In genomic region chr14:24271134-24271833, GRCh38 we compare ENCODE assay signal across 8 cellular contexts. TPM values are rescaled to one million over a fixed set of nuclear protein-coding genes. Genes with fewer than 3 reads are reported as not detected.
DNase-seq lines count a peak whose midpoint lies in the region; ATAC-seq and TF ChIP-seq lines count a peak whose summit lies in the region.

Gene RABGGTA (minus strand): TSS chr14:24271597. CDS start chr14:24271115, 482 bp downstream.

- peak within 1 kb of the TSS; percentile 77 for H3K4me3 Mint-ChIP-seq in GM23338
- H3K4me3 Mint-ChIP-seq in activated T-helper 2 cell treated with anti-CD3 and anti-CD28 coated beads, Interferon-gamma antibody, Interleukin-2, Interleukin-4, amounts not matched to agents 10 μg/mL and 5 μg/mL and 100 μg/mL, durations not matched to agents 14 hours and 24 hours and 36 hours (ENCODE audit: low read depth): peak within 1 kb of the TSS; percentile 86
- peak within 1 kb of the TSS; percentile 87 for H3K4me3 Mint-ChIP-seq in nephron progenitor cell
- H3K4me3 Mint-ChIP-seq in stimulated activated naive CD8-positive, alpha-beta T cell treated with anti-CD3 and anti-CD28 coated beads, Interleukin-15, amount 100 ng/mL, for 72 hours: peak within 1 kb of the TSS; percentile 89 to 92

- peaks cover 11% of the 10 kb centered on the region; the same call in 1 of the 2 replicates for H3F3A ChIP-seq in GM23338 (replicated peaks; ENCODE audit: low read depth)

- peak within 1 kb of the TSS; percentile 84 for H3K4me2 ChIP-seq in GM23338

- H3K4me1 Mint-ChIP-seq in GM23338: peaks cover 22% of the 10 kb centered on the region
- peaks cover 30% of the 10 kb centered on the region for H3K4me1 Mint-ChIP-seq in activated T-helper 2 cell treated with anti-CD3 and anti-CD28 coated beads, Interferon-gamma antibody, Interleukin-2, Interleukin-4, amounts not matched to agents 10 μg/mL and 5 μg/mL and 100 μg/mL, durations not matched to agents 14 hours and 24 hours and 36 hours (ENCODE audit: low read depth)
- peaks cover 22% of the 10 kb centered on the region for H3K4me1 Mint-ChIP-seq in nephron progenitor cell
- peaks cover 44% of the 10 kb centered on the region for H3K4me1 Mint-ChIP-seq in stimulated activated naive CD8-positive, alpha-beta T cell treated with anti-CD3 and anti-CD28 coated beads, Interleukin-15, amount 100 ng/mL, for 72 hours

- peak within 1 kb of the TSS; percentile 86 for H3K4me3 ChIP-seq in GM23338
- peak within 1 kb of the TSS; percentile 97 for H3K4me3 ChIP-seq in fibroblast of the aortic adventitia (ENCODE audit: low read depth, low read length)

- H3K36me3 ChIP-seq in GM23338 (ENCODE audit: insufficient read depth): no peaks in the 10 kb centered on the region

- peak within 1 kb of the TSS; percentile 95 for H3K27ac ChIP-seq in GM23338 (ENCODE audit: low read depth)

- no peaks in the 10 kb centered on the region for H3K27me3 ChIP-seq in GM23338 (ENCODE audit: insufficient read depth)

- H3K27ac Mint-ChIP-seq in GM23338: peak within 1 kb of the TSS; percentile 94
- peak within 1 kb of the TSS; percentile 89 for H3K27ac Mint-ChIP-seq in activated T-helper 2 cell treated with anti-CD3 and anti-CD28 coated beads, Interferon-gamma antibody, Interleukin-2, Interleukin-4, amounts not matched to agents 10 μg/mL and 5 μg/mL and 100 μg/mL, durations not matched to agents 14 hours and 24 hours and 36 hours
- peak within 1 kb of the TSS; percentile 89 for H3K27ac Mint-ChIP-seq in nephron progenitor cell
- H3K27ac Mint-ChIP-seq in stimulated activated naive CD8-positive, alpha-beta T cell treated with anti-CD3 and anti-CD28 coated beads, Interleukin-15, amount 100 ng/mL, for 72 hours: peak within 1 kb of the TSS; percentile 81 to 96

- H2AFZ ChIP-seq in GM23338: peak within 1 kb of the TSS; percentile 93

- no peaks in the 10 kb centered on the region; the same call in 1 of the 2 replicates for H3K79me2 ChIP-seq in GM23338 (replicated peaks; ENCODE audit: insufficient read depth)

- peaks cover 16% of the 10 kb centered on the region for H3K4me1 ChIP-seq in GM23338 (ENCODE audit: insufficient read depth)

- peak; percentile 60 to 82 for TF ChIP-seq CTCF in GM23338 (conservative IDR thresholded peaks at IDR 0.05; ENCODE audit: low read depth in 2 of 2)
- peak; percentile 73 for TF ChIP-seq CTCF in fibroblast of the aortic adventitia (IDR thresholded peaks at IDR 0.05; ENCODE audit: insufficient read depth, low read length)
- peak; percentile 54 for TF ChIP-seq CTCF in nephron progenitor cell (IDR thresholded peaks at IDR 0.05)

- DNase-seq in EH (ENCODE audit: low read depth) (peak; percentile 82), GM23338 (ENCODE audit: low spot score) (peak; percentile 94), LHCN-M2 (ENCODE audit: low read depth) (peak; percentile 78), RPMI7951 (ENCODE audit: low read depth) (peak; percentile 82), fibroblast of the aortic adventitia (ENCODE audit: low read depth) (peak; percentile 85), nephron progenitor cell (peak; percentile 91)
- peak; percentile 87 for DNase-seq in activated T-helper 2 cell treated with anti-CD3 and anti-CD28 coated beads, Interferon-gamma antibody, Interleukin-2, Interleukin-4, amounts not matched to agents 10 μg/mL and 5 μg/mL and 100 μg/mL, durations not matched to agents 14 hours and 24 hours and 36 hours (ENCODE audit: low spot score)
- peak; percentile 92 to 95 for DNase-seq in stimulated activated naive CD8-positive, alpha-beta T cell treated with anti-CD3 and anti-CD28 coated beads, Interleukin-15, amount 100 ng/mL, for 72 hours

- no peaks in the 10 kb centered on the region for H3K9me2 ChIP-seq in GM23338 (ENCODE audit: insufficient read depth)

- H3K9me3 Mint-ChIP-seq in GM23338: no peaks in the 10 kb centered on the region; the same call in 2 of the 3 replicates
- no peaks in the 10 kb centered on the region for H3K9me3 Mint-ChIP-seq in activated T-helper 2 cell treated with anti-CD3 and anti-CD28 coated beads, Interferon-gamma antibody, Interleukin-2, Interleukin-4, amounts not matched to agents 10 μg/mL and 5 μg/mL and 100 μg/mL, durations not matched to agents 14 hours and 24 hours and 36 hours
- no peaks in the 10 kb centered on the region for H3K9me3 Mint-ChIP-seq in nephron progenitor cell
- H3K9me3 Mint-ChIP-seq in stimulated activated naive CD8-positive, alpha-beta T cell treated with anti-CD3 and anti-CD28 coated beads, Interleukin-15, amount 100 ng/mL, for 72 hours: no peaks in the 10 kb centered on the region

- H3K36me3 Mint-ChIP-seq in GM23338 (ENCODE audit: low read depth) (peaks cover 6% of the 10 kb centered on the region; the same call in 2 of the 3 replicates), nephron progenitor cell (ENCODE audit: low read depth) (peaks cover 10% of the 10 kb centered on the region)
- H3K36me3 Mint-ChIP-seq in activated T-helper 2 cell treated with anti-CD3 and anti-CD28 coated beads, Interferon-gamma antibody, Interleukin-2, Interleukin-4, amounts not matched to agents 10 μg/mL and 5 μg/mL and 100 μg/mL, durations not matched to agents 14 hours and 24 hours and 36 hours (ENCODE audit: low read depth): peaks cover 22% of the 10 kb centered on the region

- H4K20me1 ChIP-seq in GM23338 (replicated peaks; ENCODE audit: insufficient read depth): no peaks in the 10 kb centered on the region

- intact Hi-C loops in activated T-helper 2 cell treated with anti-CD3 and anti-CD28 coated beads, Interferon-gamma antibody, Interleukin-2, Interleukin-4, amounts not matched to agents 10 μg/mL and 5 μg/mL and 100 μg/mL, durations not matched to agents 14 hours and 24 hours and 36 hours (cut with micrococcal nuclease): loop anchor here (1.0 kb wide), 4 partner anchors 28 to 58 kb away; partner anchors contain the start of genes CHMP4A, DHRS1, GMPR2 and NEDD8

- H3K27me3 Mint-ChIP-seq in GM23338 (ENCODE audit: insufficient read depth, low read depth, poor library complexity): peaks cover 8% of the 10 kb centered on the region
- no peaks in the 10 kb centered on the region for H3K27me3 Mint-ChIP-seq in activated T-helper 2 cell treated with anti-CD3 and anti-CD28 coated beads, Interferon-gamma antibody, Interleukin-2, Interleukin-4, amounts not matched to agents 10 μg/mL and 5 μg/mL and 100 μg/mL, durations not matched to agents 14 hours and 24 hours and 36 hours (ENCODE audit: low read depth)
- H3K27me3 Mint-ChIP-seq in nephron progenitor cell (ENCODE audit: low read depth, poor library complexity): peaks cover 6% of the 10 kb centered on the region
- H3K27me3 Mint-ChIP-seq in stimulated activated naive CD8-positive, alpha-beta T cell treated with anti-CD3 and anti-CD28 coated beads, Interleukin-15, amount 100 ng/mL, for 72 hours: no peaks in the 10 kb centered on the region

- peak; percentile 94 for ATAC-seq in GM23338
- ATAC-seq in stimulated activated naive CD8-positive, alpha-beta T cell treated with anti-CD3 and anti-CD28 coated beads, Interleukin-15, amount 100 ng/mL, for 72 hours: peak; percentile 88

RNA-seq across cellular contexts. Expression of gene RABGGTA, which starts in this region (rescaled TPM):
- 18.8 and 20.7 TPM in 2 replicates for total RNA-seq in GM23338 (2014; rRNA removed; shearing (Covaris generic))
- polyA plus RNA-seq in GM23338 (2016; fragmentation: Nextera tagmentation; extraction: Ambion mirVana): 17.6 and 25.2 TPM in 2 replicates
- 29.0 and 29.4 TPM in 2 replicates for total RNA-seq in LHCN-M2 (2014; rRNA removed)
- 24.0 TPM for polyA plus RNA-seq in LHCN-M2 (2012)
- 15.8 and 20.2 TPM in 2 replicates for total RNA-seq in RPMI7951 (2014; rRNA removed; shearing (Covaris generic))
- 33.9 and 38.4 TPM in 2 replicates for total RNA-seq in activated T-helper 2 cell treated with anti-CD3 and anti-CD28 coated beads, Interferon-gamma antibody, Interleukin-2, Interleukin-4, amounts not matched to agents 10 μg/mL and 5 μg/mL and 100 μg/mL, durations not matched to agents 14 hours and 24 hours and 36 hours
- total RNA-seq in fibroblast of the aortic adventitia (ENCODE audit: low replicate concordance): 21.2 and 26.7 TPM in 2 replicates

Comparison
In these comparisons a context has a peak if more than half of its experiments do, and no peak if none do; other contexts are left out.
1. Peak in every context shown above with its lines: DNase-seq, ATAC-seq, H3K4me3 ChIP-seq and H3K27ac ChIP-seq.